In the genomic region with DNA sequence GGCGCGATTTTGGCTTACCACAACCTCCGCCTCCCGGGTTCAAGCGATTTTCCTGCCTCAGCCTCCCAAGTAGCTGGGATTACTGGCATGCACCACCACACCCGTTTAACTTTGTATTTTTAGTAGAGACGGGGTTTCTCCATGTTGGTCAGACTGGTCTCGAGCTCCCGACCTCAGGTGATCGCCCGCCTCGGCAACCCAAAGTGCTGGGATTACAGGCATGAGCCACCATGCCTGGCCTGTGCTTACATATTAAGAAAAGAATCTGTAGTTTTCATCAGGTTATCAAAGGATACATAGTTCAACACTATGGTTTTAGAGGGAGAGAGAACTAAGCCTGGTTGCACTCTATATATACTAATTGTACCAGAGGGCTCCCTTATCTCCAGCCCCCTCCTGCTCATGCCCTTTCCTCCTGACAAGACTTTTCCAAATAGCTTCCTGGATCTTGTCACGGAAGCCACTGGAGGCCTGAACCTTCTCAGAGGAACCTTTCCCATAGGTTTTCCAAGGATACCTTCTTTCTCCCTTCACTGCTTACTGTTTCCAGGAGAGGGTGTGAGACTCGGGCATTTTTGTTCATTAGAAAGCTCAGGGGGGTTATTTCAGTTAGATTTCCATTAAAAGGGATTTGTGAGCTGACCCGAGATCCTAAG, we compare ENCODE assay signal across 13 cellular contexts. TPM values are rescaled to one million over a fixed set of nuclear protein-coding genes. Genes with fewer than 3 reads are reported as not detected.
DNase-seq lines count a peak whose midpoint lies in the region; ATAC-seq and TF ChIP-seq lines count a peak whose summit lies in the region.
"Had no signal": no experiment of that assay in that cellular context is flagged by ENCODE, and none has a peak within 500 bp of the region (broad histone marks: within the 10 kb centered on the region; RNA-seq: fewer than 3 reads in every experiment).

No MANE protein-coding gene starts in this region.

- TF ChIP-seq CTCF in heart right ventricle (IDR thresholded peaks at IDR 0.05), result no peak
- TF ChIP-seq CTCF in left lung (IDR thresholded peaks at IDR 0.05), result no peak
- no peak for TF ChIP-seq CTCF in vagina (IDR thresholded peaks at IDR 0.05)

- H3K36me3 Mint-ChIP-seq in dendritic cell treated with granulocyte-macrophage colony-stimulating factor and Interleukin-4, amounts not matched to agents 40 ng/mL and 50 ng/mL, for 4 days (ENCODE audit: low read depth), result peaks cover 54% of the 10 kb centered on the region
- H3K36me3 Mint-ChIP-seq: natural killer cell treated with Interleukin-12 subunit alpha and Interleukin-12 subunit beta and Interleukin-15 and Interleukin-18, amount 100 ng/mL, for 72 hours had no signal

- H3K4me3 Mint-ChIP-seq in dendritic cell treated with granulocyte-macrophage colony-stimulating factor and Interleukin-4, amounts not matched to agents 40 ng/mL and 50 ng/mL, for 4 days, result no peak overlapping the region
- H3K4me3 Mint-ChIP-seq: central memory CD8-positive, alpha-beta T cell; natural killer cell treated with Interleukin-12 subunit alpha and Interleukin-12 subunit beta and Interleukin-15 and Interleukin-18, amount 100 ng/mL, for 72 hours had no signal

- H3K9me3 Mint-ChIP-seq in dendritic cell treated with granulocyte-macrophage colony-stimulating factor and Interleukin-4, amounts not matched to agents 40 ng/mL and 50 ng/mL, for 4 days, result no peaks in the 10 kb centered on the region
- H3K9me3 Mint-ChIP-seq: central memory CD8-positive, alpha-beta T cell; natural killer cell treated with Interleukin-12 subunit alpha and Interleukin-12 subunit beta and Interleukin-15 and Interleukin-18, amount 100 ng/mL, for 72 hours had no signal

- H3K27ac ChIP-seq in heart right ventricle (peak overlapping the region in 7 of 10 donors; percentile 3 to 68 (median 57)), left lung (peak overlapping the region; percentile 4 to 71), vagina (peak overlapping the region; percentile 40)
- H3K27ac ChIP-seq: testis had no signal

- no peak for TF ChIP-seq POLR2A in vagina (IDR thresholded peaks at IDR 0.05)

- H3K4me1 ChIP-seq in heart right ventricle (peaks cover 0 to 36% (median 18%) of the 10 kb centered on the region in 9 donors), left lung (peaks cover 0 to 26% of the 10 kb centered on the region in 2 donors), vagina (peaks cover 18% of the 10 kb centered on the region)

- H3K27me3 ChIP-seq in heart right ventricle (no peaks in the 10 kb centered on the region), left lung (no peaks in the 10 kb centered on the region), vagina (no peaks in the 10 kb centered on the region)
- H3K27me3 ChIP-seq: MG63, testis had no signal

- no peaks in the 10 kb centered on the region for H3K27me3 Mint-ChIP-seq in dendritic cell treated with granulocyte-macrophage colony-stimulating factor and Interleukin-4, amounts not matched to agents 40 ng/mL and 50 ng/mL, for 4 days
- H3K27me3 Mint-ChIP-seq: central memory CD8-positive, alpha-beta T cell had no signal

- ATAC-seq in heart right ventricle (peak in 1 of 8 donors; percentile 20), left lung (no peak)
- ATAC-seq: natural killer cell treated with Interleukin-12 subunit alpha and Interleukin-12 subunit beta and Interleukin-15 and Interleukin-18, amount 100 ng/mL, for 72 hours had no signal

- intact Hi-C loops in heart right ventricle (cut with DNase I) (loop anchor here in 3 of 10 donors (5.0 to 10.0 kb wide), 2 partner anchors 50 to 53 kb away; a partner anchor contains a TSS), cardiac septum (cut with DNase I) (loop anchor here (5.0 kb wide), 1 partner anchor 55 kb away; a partner anchor contains a TSS), left lung (cut with DNase I) (no loop called here), vagina (cut with DNase I) (no loop called here)
- intact Hi-C loops in dendritic cell treated with granulocyte-macrophage colony-stimulating factor and Interleukin-4, amounts not matched to agents 40 ng/mL and 50 ng/mL, for 4 days (cut with micrococcal nuclease), result no loop called here

- peak overlapping the region; percentile 52 for H3K27ac Mint-ChIP-seq in dendritic cell treated with granulocyte-macrophage colony-stimulating factor and Interleukin-4, amounts not matched to agents 40 ng/mL and 50 ng/mL, for 4 days

- DNase-seq in heart right ventricle (no peak), cardiac septum (ENCODE audit: low spot score) (no peak), left lung (no peak), vagina (ENCODE audit: extremely low spot score in 2 of 2) (no peak), COLO829 (ENCODE audit: low spot score) (no peak), DMS79 (lab: John Stamatoyannopoulos, UW) (no peak), SKM-1 treated with dmso at 0.1 percent for 144 hours (lab: John Stamatoyannopoulos, UW; ENCODE audit: unreplicated experiment) (no peak)
- DNase-seq: T-helper 2 cell, testis had no signal

- H3K36me3 ChIP-seq in heart right ventricle (peaks cover 0 to 24% (median 0%) of the 10 kb centered on the region in 9 donors), left lung (peaks cover 0 to 10% of the 10 kb centered on the region in 2 donors), vagina (peaks cover 0 to 10% of the 10 kb centered on the region in 2 donors)
- H3K36me3 ChIP-seq: MG63 had no signal

- H3K4me3 ChIP-seq in heart right ventricle, result no peak overlapping the region
- no peak overlapping the region for H3K4me3 ChIP-seq in left lung
- no peak overlapping the region for H3K4me3 ChIP-seq in vagina
- H3K4me3 ChIP-seq: MG63, testis had no signal

- WGBS in heart right ventricle, 2 donors, result 88 to 93% methylated on average over 15 of the region's 15 CpGs

- H3K4me1 Mint-ChIP-seq in dendritic cell treated with granulocyte-macrophage colony-stimulating factor and Interleukin-4, amounts not matched to agents 40 ng/mL and 50 ng/mL, for 4 days (ENCODE audit: low read depth), result peaks cover 80% of the 10 kb centered on the region

- H3K9me3 ChIP-seq in heart right ventricle (no peaks in the 10 kb centered on the region), left lung (no peaks in the 10 kb centered on the region), vagina (no peaks in the 10 kb centered on the region)
- H3K9me3 ChIP-seq: MG63, testis had no signal

RNA-seq across cellular contexts. Expression of a gene that starts 53.1 kb away (rescaled TPM):
- total RNA-seq in heart right ventricle (10 to 100 TPM; 12.6 to 29.0 (median 19.0) TPM), cardiac septum (22.6 TPM), left lung (10 to 100 TPM; 58.0 to 73.5 TPM), vagina (67.3 TPM)
- 10 to 100 TPM in 1 of 2 donors, 1 to 10 TPM in 1; 6.1 to 12.5 TPM for polyA plus RNA-seq in heart right ventricle
